In genomic region chr13:49110122-49110831, GRCh38 we compare ENCODE assay signal across 8 cellular contexts.
DNase-seq lines count a peak whose midpoint lies in the region; ATAC-seq and TF ChIP-seq lines count a peak whose summit lies in the region.

No MANE protein-coding gene starts in this region.

- no peak overlapping the region for H3K9ac ChIP-seq in NT2/D1 (ENCODE audit: insufficient read length, low read depth)

- in situ Hi-C loops in GM13976 (cut with MboI; ENCODE audit: low sequenced_read_pairs, unreplicated experiment): no loop called here

- H3K36me3 ChIP-seq in NT2/D1 (ENCODE audit: insufficient read depth, insufficient read length, low read length): no peaks in the 10 kb centered on the region

- DNase-seq in GM13976 (ENCODE audit: low spot score): peak; percentile 54
- DNase-seq in HPDE6-E6E7 (ENCODE audit: extremely low spot score): peak; percentile 6
- DNase-seq in NT2/D1 (ENCODE audit: low read depth, low spot score): peak; percentile 68
- DNase-seq in activated CD8-positive, alpha-beta memory T cell treated with anti-CD3 and anti-CD28 coated beads, Interleukin-2, amount 50 U/mL, for 4 hours: peak; percentile 66
- peak; percentile 82 for DNase-seq in epidermal melanocyte (ENCODE audit: insufficient read length, low spot score)
- peak; percentile 45 to 66 for DNase-seq in stimulated activated CD8-positive, alpha-beta memory T cell treated with anti-CD3 and anti-CD28 coated beads, Interleukin-15, amount 100 ng/mL, for 48 hours (ENCODE audit: low read depth in 2 of 2)

- H3K4me3 ChIP-seq in NT2/D1 (ENCODE audit: insufficient read length, low read depth) (peak overlapping the region; percentile 29), mononuclear cell (ENCODE audit: low read length) (peak overlapping the region; percentile 55)

- H3K27me3 ChIP-seq in NT2/D1 (ENCODE audit: insufficient read depth, insufficient read length) (no peaks in the 10 kb centered on the region), mononuclear cell (ENCODE audit: insufficient read depth, low read length) (no peaks in the 10 kb centered on the region)

- no peak for TF ChIP-seq CTCF in GM13976 (IDR thresholded peaks at IDR 0.05; ENCODE audit: borderline replicate concordance, control extremely low read depth, extremely low read depth, insufficient read depth, missing control alignments)

- no peak for ATAC-seq in HG03565 (IDR thresholded peaks at IDR 0.05; ENCODE audit: unreplicated experiment)

- no peaks in the 10 kb centered on the region for H3K9me3 ChIP-seq in NT2/D1 (ENCODE audit: insufficient read depth, low read length)
- H3K9me3 ChIP-seq in mononuclear cell (ENCODE audit: low read depth, low read length): no peaks in the 10 kb centered on the region

- H3K4me1 ChIP-seq in NT2/D1 (ENCODE audit: insufficient read depth, insufficient read length): no peaks in the 10 kb centered on the region
- H3K4me1 ChIP-seq in mononuclear cell (ENCODE audit: insufficient read depth, low read length): peaks cover 29% of the 10 kb centered on the region

Comparison
In these comparisons a context has a peak if more than half of its experiments do, and no peak if none do; other contexts are left out.
1. DNase-seq: peak in every context shown above with its lines; median percentile 82 in epidermal melanocyte; 68 in NT2/D1; 66 in activated CD8-positive, alpha-beta memory T cell treated with anti-CD3 and anti-CD28 coated beads, Interleukin-2, amount 50 U/mL, for 4 hours; 56 in stimulated activated CD8-positive, alpha-beta memory T cell treated with anti-CD3 and anti-CD28 coated beads, Interleukin-15, amount 100 ng/mL, for 48 hours; 54 in GM13976; 6 in HPDE6-E6E7.